Comparison of ENCODE assay signal across 1 cellular context in genomic region chr22:41285441-41285819, GRCh38.
TF ChIP-seq lines count a peak whose summit lies in the region.

No MANE protein-coding gene starts in this region.

TF ChIP-seq in IMR-90, 13 proteins besides CTCF, POLR2A, EP300 and RAD21 (continued from another document):
- TF ChIP-seq BHLHE40 (IDR thresholded peaks at IDR 0.05; ENCODE audit: low read depth, low read length) = peak; percentile 40; the same call in 1 of the 2 replicates
- no peak for TF ChIP-seq RCOR1 (IDR thresholded peaks at IDR 0.05; ENCODE audit: insufficient replicate concordance, low read length)
- no peak for TF ChIP-seq USF2 (IDR thresholded peaks at IDR 0.05; ENCODE audit: low read depth, low read length)
- TF ChIP-seq SMC3 (IDR thresholded peaks at IDR 0.05; ENCODE audit: low read depth, low read length) = no peak
- peak; percentile 89; the same call in 1 of the 2 replicates for TF ChIP-seq MAZ (IDR thresholded peaks at IDR 0.05; ENCODE audit: borderline replicate concordance, low read depth, low read length)
- TF ChIP-seq CHD1 (IDR thresholded peaks at IDR 0.05; ENCODE audit: low read depth, low read length) = peak; percentile 94; the same call in 1 of the 2 replicates
- peak; percentile 86 for TF ChIP-seq FOS (IDR thresholded peaks at IDR 0.05; ENCODE audit: low read depth, low read length)
